In genomic region chr13:51453308-51453958, GRCh38 we compare ENCODE assay signal across 1 cellular context.
A peak's percentile ranks its signal among the peaks of the same experiment; 100 is the strongest.
TF ChIP-seq lines count a peak whose summit lies in the region.

No MANE protein-coding gene starts in this region.

TF ChIP-seq in K562, 482 proteins besides CTCF, POLR2A, EP300 and RAD21 (continued from another document and continues in another):
- 0 out of 2 replicates have a peak, but pooled peaks have one; percentile 43 for TF ChIP-seq ZNF592 (IDR thresholded peaks at IDR 0.05)
- no peak for TF ChIP-seq JUNB (CRISPR knock-in tag; conservative IDR thresholded peaks at IDR 0.05)
- peak in 1 of 2 experiments; percentile 6; a peak in 2 of 4 replicates for TF ChIP-seq NRF1 (conservative IDR thresholded peaks at IDR 0.05 in 1 of 2, IDR thresholded peaks at IDR 0.05 in 1 of 2)
- no peak for TF ChIP-seq SIRT6 (IDR thresholded peaks at IDR 0.05; ENCODE audit: low read depth, low read length)
- no peak for TF ChIP-seq ATF3 (IDR thresholded peaks at IDR 0.05)
- no peak for TF ChIP-seq ATF3 (CRISPR knock-in tag; conservative IDR thresholded peaks at IDR 0.05)
- no peak; the same call in 1 of the 2 replicates for TF ChIP-seq RBFOX2 (IDR thresholded peaks at IDR 0.05; ENCODE audit: low read depth, low read length)
- TF ChIP-seq HDAC1 (IDR thresholded peaks at IDR 0.05): 0 out of 4 replicates have a peak, but pooled peaks of 1 of the 2 experiments have one; percentile 13
- TF ChIP-seq YY1 (IDR thresholded peaks at IDR 0.05; ENCODE audit: borderline replicate concordance in 1 of 3, control insufficient read depth in 1 of 3, extremely low read depth in 1 of 3, insufficient read depth in 3 of 3, insufficient read length in 1 of 3, insufficient replicate concordance in 2 of 3, low read depth in 1 of 3, low read length in 2 of 3): peak in 2 of 3 experiments; percentile 27 to 47
- peak; percentile 36; the same call in 1 of the 2 replicates for TF ChIP-seq SMARCE1 (IDR thresholded peaks at IDR 0.05)
- no peak for TF ChIP-seq RFX7 (CRISPR knock-in tag; IDR thresholded peaks at IDR 0.05)
- TF ChIP-seq WHSC1 (IDR thresholded peaks at IDR 0.05; ENCODE audit: low read length): no peak
- peak in 1 of 2 experiments; percentile 16; a peak in 1 of 4 replicates for TF ChIP-seq TBL1XR1 (IDR thresholded peaks at IDR 0.05; ENCODE audit: low read length in 2 of 2)
- TF ChIP-seq SMAD4 (CRISPR knock-in tag; conservative IDR thresholded peaks at IDR 0.05): peak; percentile 91
- peak; percentile 77 for TF ChIP-seq CXXC5 (CRISPR knock-in tag; IDR thresholded peaks at IDR 0.05)
- peak; percentile 64 for TF ChIP-seq SUPT5H (IDR thresholded peaks at IDR 0.05)
- TF ChIP-seq SNRNP70 (optimal IDR thresholded peaks at IDR 0.05; ENCODE audit: low read depth, low read length): no peak
- no peak; the same call in 1 of the 2 replicates for TF ChIP-seq MBD2 (IDR thresholded peaks at IDR 0.05; ENCODE audit: borderline replicate concordance, low read depth)
- TF ChIP-seq ZNF175 (CRISPR knock-in tag; IDR thresholded peaks at IDR 0.05; ENCODE audit: low read depth): peak; percentile 38; the same call in 1 of the 2 replicates
- TF ChIP-seq ERF (CRISPR knock-in tag; IDR thresholded peaks at IDR 0.05): peak; percentile 49; the same call in 1 of the 2 replicates
- TF ChIP-seq SAFB2 (IDR thresholded peaks at IDR 0.05; ENCODE audit: borderline replicate concordance, low read depth, low read length, severe bottlenecking): no peak
- no peak for TF ChIP-seq ZSCAN32 (CRISPR knock-in tag; IDR thresholded peaks at IDR 0.05)
- TF ChIP-seq ZNF277 (CRISPR knock-in tag; IDR thresholded peaks at IDR 0.05; ENCODE audit: borderline replicate concordance): no peak
- no peak for TF ChIP-seq ZNF280B (CRISPR knock-in tag; IDR thresholded peaks at IDR 0.05)
- no peak for TF ChIP-seq ZNF444 (CRISPR knock-in tag; IDR thresholded peaks at IDR 0.05)
- TF ChIP-seq ILK (tag; IDR thresholded peaks at IDR 0.05; ENCODE audit: borderline replicate concordance, low read depth): no peak
- peak; percentile 46; the same call in 1 of the 2 replicates for TF ChIP-seq THAP12 (CRISPR knock-in tag; IDR thresholded peaks at IDR 0.05)
- TF ChIP-seq CHD1 (IDR thresholded peaks at IDR 0.05; ENCODE audit: low read length): no peak
- no peak for TF ChIP-seq ZBTB5 (IDR thresholded peaks at IDR 0.05)
- no peak for TF ChIP-seq RFX1 (IDR thresholded peaks at IDR 0.05)
- no peak for TF ChIP-seq MCM5 (IDR thresholded peaks at IDR 0.05; ENCODE audit: low read depth)
- TF ChIP-seq RB1 (IDR thresholded peaks at IDR 0.05; ENCODE audit: low read depth): peak; percentile 69; the same call in 1 of the 2 replicates
- no peak for TF ChIP-seq ZBTB2 (IDR thresholded peaks at IDR 0.05)
- TF ChIP-seq GTF3C2 (IDR thresholded peaks at IDR 0.05; ENCODE audit: borderline replicate concordance, extremely low read depth, insufficient read length): no peak
- TF ChIP-seq HMGN3 (IDR thresholded peaks at IDR 0.05; ENCODE audit: borderline replicate concordance, extremely low read depth, insufficient read length, low read depth, low read length): peak; percentile 58
- peak; percentile 45; the same call in 1 of the 2 replicates for TF ChIP-seq CHD2 (IDR thresholded peaks at IDR 0.05; ENCODE audit: low read depth, low read length)
- TF ChIP-seq ZNF609 (CRISPR knock-in tag; IDR thresholded peaks at IDR 0.05; ENCODE audit: borderline replicate concordance): no peak
